In the genomic region with DNA sequence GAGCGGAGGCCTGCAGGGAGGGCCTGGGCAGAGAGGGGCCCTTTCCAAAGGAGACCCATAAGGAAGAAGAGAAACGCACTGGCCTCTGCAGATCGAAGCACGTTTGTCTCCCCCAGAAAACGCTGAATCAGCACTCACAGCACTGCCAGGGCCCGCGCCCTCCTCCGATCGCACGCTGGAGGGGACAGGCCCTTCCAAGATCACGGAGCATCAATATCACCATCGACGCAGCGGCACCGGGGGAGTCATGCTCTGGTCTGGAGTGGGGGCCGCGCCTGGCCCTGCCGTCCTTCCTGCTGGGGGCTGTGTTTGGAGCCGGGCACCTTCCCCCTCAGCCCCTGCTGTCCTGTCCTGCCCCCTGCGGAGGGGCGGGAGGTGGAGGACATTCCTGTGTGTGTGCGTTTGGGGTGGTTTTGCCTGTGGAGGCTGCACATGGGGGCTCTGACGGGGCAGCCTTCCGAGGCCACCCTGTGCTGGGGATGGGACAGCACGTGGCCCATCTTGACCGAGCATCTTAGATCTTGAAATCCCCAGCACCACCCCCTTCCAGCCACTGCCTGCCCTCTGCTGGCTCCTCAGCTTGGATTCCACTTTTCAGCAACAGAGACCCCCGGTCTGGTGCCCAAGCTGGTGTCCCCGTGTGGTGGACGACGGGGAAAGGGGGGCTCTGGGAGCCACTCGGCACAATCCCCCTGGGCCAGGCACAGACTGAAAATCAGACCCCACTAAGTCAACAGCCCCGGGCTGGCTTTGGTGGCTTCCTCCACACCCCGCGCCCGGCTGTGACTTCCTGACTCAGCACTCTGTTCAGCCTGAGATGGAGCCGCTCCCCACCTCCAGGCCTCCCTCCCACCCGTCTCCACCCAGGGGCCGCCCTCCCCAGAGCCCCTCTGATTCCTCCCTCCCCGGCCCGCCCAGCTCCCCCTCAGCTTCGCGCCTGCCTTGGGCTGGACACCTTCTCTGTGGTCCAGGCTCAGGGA, we compare ENCODE assay signal across 8 cellular contexts. TPM values are rescaled to one million over a fixed set of nuclear protein-coding genes. Genes with fewer than 3 reads are reported as not detected.
DNase-seq lines count a peak whose midpoint lies in the region; ATAC-seq and TF ChIP-seq lines count a peak whose summit lies in the region.

No MANE protein-coding gene starts in this region.

- peak overlapping the region; percentile 70 for H2BK12ac ChIP-seq in trophoblast cell (ENCODE audit: low read length)

- CTCF ChIA-PET in BJ (lab: Yijun Ruan, JAX) = interaction anchor here (0.7 to 1.2 kb wide), 4 partner anchors 8 to 150 kb away, joined by 3 to 5 read pairs (median 4); a partner anchor contains a TSS
- CTCF ChIA-PET in activated CD4-positive, alpha-beta T cell treated with anti-CD3 and anti-CD28 coated beads, Interleukin-2, amount 10 ng/mL, durations not matched to agents 7 days and 5 days (lab: Charles Lee) = interaction anchor here (0.9 to 2.0 kb wide), 7 partner anchors 7 to 143 kb away, joined by 3 to 7 read pairs (median 4); a partner anchor contains a TSS

- H2AK5ac ChIP-seq in trophoblast cell (ENCODE audit: low read length) = peak overlapping the region; percentile 4

- H3K14ac ChIP-seq in trophoblast cell (ENCODE audit: low read length) = peak overlapping the region; percentile 74

- H3K27ac ChIP-seq in trophoblast cell (ENCODE audit: low read depth, low read length) = no peak overlapping the region

- peaks cover 1% of the 10 kb centered on the region for H3K79me2 ChIP-seq in trophoblast cell (ENCODE audit: control insufficient read depth, insufficient read depth, low read length, poor library complexity)

- H3K4me3 ChIP-seq in BJ (ENCODE audit: low read depth, low read length) (peak overlapping the region; percentile 16; the same call in 1 of the 2 replicates), trophoblast cell (ENCODE audit: low read depth, low read length) (peak overlapping the region; percentile 1)

- no peak for DNase-seq in BJ (ENCODE audit: low read depth)
- peak; percentile 47 for DNase-seq in activated CD4-positive, alpha-beta T cell treated with anti-CD3 and anti-CD28 coated beads, Interleukin-2, amount 10 ng/mL, durations not matched to agents 7 days and 5 days
- no peak for DNase-seq in trophoblast cell
- DNase-seq in glutamatergic neuron = no peak
- no peak for DNase-seq in NCI-H226
- DNase-seq in NCI-H69 (lab: John Stamatoyannopoulos, UW) = no peak

- peak overlapping the region; percentile 62 for H3K4me2 ChIP-seq in trophoblast cell (ENCODE audit: low read length)

- peak overlapping the region; percentile 88 for H3K4me3 Mint-ChIP-seq in activated CD4-positive, alpha-beta T cell treated with anti-CD3 and anti-CD28 coated beads, Interleukin-2, amount 10 ng/mL, durations not matched to agents 7 days and 5 days
- no peak overlapping the region for H3K4me3 Mint-ChIP-seq in glutamatergic neuron (ENCODE audit: unreplicated experiment)

- H3K4me1 ChIP-seq in trophoblast cell (ENCODE audit: control insufficient read depth in 1 of 2, insufficient read depth in 2 of 2, low read length in 2 of 2) = peaks cover 22 to 23% of the 10 kb centered on the region in 2 experiments

- peak overlapping the region; percentile 0 for H3K4ac ChIP-seq in trophoblast cell (ENCODE audit: low read depth, low read length)

- H2BK120ac ChIP-seq in trophoblast cell (ENCODE audit: insufficient read depth, low read length, poor library complexity) = peak overlapping the region; percentile 79

- H3K79me1 ChIP-seq in trophoblast cell (ENCODE audit: low read length) = peaks cover 32% of the 10 kb centered on the region

- ATAC-seq in GM21786 (IDR thresholded peaks at IDR 0.05; ENCODE audit: unreplicated experiment) = peak; percentile 7
- peak; percentile 0 for ATAC-seq in esophagus mucosa

- H2AFZ ChIP-seq in trophoblast cell (ENCODE audit: insufficient read depth, low read length, poor library complexity) = no peak overlapping the region

- no peak overlapping the region for H3K9ac ChIP-seq in trophoblast cell (ENCODE audit: low read length)

- H3K18ac ChIP-seq in trophoblast cell (ENCODE audit: low read length) = peak overlapping the region; percentile 50

- H3K4me1 Mint-ChIP-seq in activated CD4-positive, alpha-beta T cell treated with anti-CD3 and anti-CD28 coated beads, Interleukin-2, amount 10 ng/mL, durations not matched to agents 7 days and 5 days = peaks cover 83% of the 10 kb centered on the region
- peaks cover 14% of the 10 kb centered on the region for H3K4me1 Mint-ChIP-seq in glutamatergic neuron (ENCODE audit: low read depth, unreplicated experiment)

- no CpG with 5 or more reads among the region's 42 CpGs for WGBS in trophoblast cell (ENCODE audit: extremely low coverage, insufficient coverage, insufficient read length)

- peaks cover 19% of the 10 kb centered on the region for H3K36me3 Mint-ChIP-seq in activated CD4-positive, alpha-beta T cell treated with anti-CD3 and anti-CD28 coated beads, Interleukin-2, amount 10 ng/mL, durations not matched to agents 7 days and 5 days (ENCODE audit: low read depth)
- H3K36me3 Mint-ChIP-seq in glutamatergic neuron (ENCODE audit: unreplicated experiment) = no peaks in the 10 kb centered on the region

- peak overlapping the region; percentile 97 for H3K27ac Mint-ChIP-seq in activated CD4-positive, alpha-beta T cell treated with anti-CD3 and anti-CD28 coated beads, Interleukin-2, amount 10 ng/mL, durations not matched to agents 7 days and 5 days
- H3K27ac Mint-ChIP-seq in glutamatergic neuron (ENCODE audit: unreplicated experiment) = no peak overlapping the region

- TF ChIP-seq CTCF in BJ (IDR thresholded peaks at IDR 0.05; ENCODE audit: insufficient read depth, low read depth, low read length) (peak; percentile 38), glutamatergic neuron (IDR thresholded peaks at IDR 0.05; ENCODE audit: partially characterized antibody, unreplicated experiment) (no peak)

- peak overlapping the region; percentile 83 for H4K91ac ChIP-seq in trophoblast cell (ENCODE audit: low read depth, low read length)

- POLR2A ChIA-PET in BJ (lab: Charles Lee) = no interaction called here
- POLR2A ChIA-PET in activated CD4-positive, alpha-beta T cell treated with anti-CD3 and anti-CD28 coated beads, Interleukin-2, amount 10 ng/mL, durations not matched to agents 7 days and 5 days (lab: Charles Lee) = interaction anchor here (0.9 to 1.0 kb wide), 2 partner anchors 8 to 14 kb away, joined by 3 to 6 read pairs; no protein-coding TSS in a partner anchor

- H3K27me3 Mint-ChIP-seq in activated CD4-positive, alpha-beta T cell treated with anti-CD3 and anti-CD28 coated beads, Interleukin-2, amount 10 ng/mL, durations not matched to agents 7 days and 5 days = no peaks in the 10 kb centered on the region
- H3K27me3 Mint-ChIP-seq in glutamatergic neuron (ENCODE audit: unreplicated experiment) = peaks cover 4% of the 10 kb centered on the region

- H3K23ac ChIP-seq in trophoblast cell (ENCODE audit: low read length) = no peak overlapping the region

- H3K36me3 ChIP-seq in BJ (ENCODE audit: control insufficient read depth, insufficient read depth, low read length) (peaks cover 5% of the 10 kb centered on the region; the same call in 1 of the 2 replicates), trophoblast cell (ENCODE audit: control insufficient read depth in 1 of 2, insufficient read depth in 2 of 2, low read length in 2 of 2) (peaks cover 5 to 8% of the 10 kb centered on the region in 2 experiments)

- H4K12ac ChIP-seq in trophoblast cell (ENCODE audit: low read depth, low read length) = no peak overlapping the region

- peak overlapping the region; percentile 66 for H4K8ac ChIP-seq in trophoblast cell (ENCODE audit: low read depth, low read length)

- no peaks in the 10 kb centered on the region for H3K9me3 Mint-ChIP-seq in activated CD4-positive, alpha-beta T cell treated with anti-CD3 and anti-CD28 coated beads, Interleukin-2, amount 10 ng/mL, durations not matched to agents 7 days and 5 days
- H3K9me3 Mint-ChIP-seq in glutamatergic neuron (ENCODE audit: unreplicated experiment) = no peaks in the 10 kb centered on the region

- no peaks in the 10 kb centered on the region for H3K27me3 ChIP-seq in BJ (ENCODE audit: control insufficient read depth, insufficient read depth, low read length)
- no peaks in the 10 kb centered on the region for H3K27me3 ChIP-seq in trophoblast cell (ENCODE audit: insufficient read depth, low read length)

- peak overlapping the region; percentile 35 for H2BK5ac ChIP-seq in trophoblast cell (ENCODE audit: low read depth, low read length, poor library complexity)

- H3K9me3 ChIP-seq in trophoblast cell (ENCODE audit: insufficient read depth, low read depth, low read length) = no peaks in the 10 kb centered on the region

RNA-seq across cellular contexts. Expression of a gene that starts 8.3 kb away (rescaled TPM):
- polyA plus RNA-seq in BJ (2011; rRNA removed) = 12.3 and 20.7 TPM in 2 replicates
- 12.5 and 15.2 TPM in 2 replicates for polyA minus RNA-seq in BJ (2011; rRNA and poly(A)+ RNA removed)
- total RNA-seq in activated CD4-positive, alpha-beta T cell treated with anti-CD3 and anti-CD28 coated beads, Interleukin-2, amount 10 ng/mL, durations not matched to agents 7 days and 5 days = 10 to 100 TPM; 50.2 to 56.4 TPM
- total RNA-seq in esophagus mucosa (32.6 TPM), glutamatergic neuron (ENCODE audit: unreplicated experiment) (16.0 TPM)
- polyA plus RNA-seq in trophoblast cell (2013) = 18.2 and 18.3 TPM in 2 replicates

RNA-seq across cellular contexts. Expression of a gene that starts 15.3 kb away (rescaled TPM):
- 14.7 and 19.2 TPM in 2 replicates for polyA plus RNA-seq in BJ (2011; rRNA removed)
- polyA minus RNA-seq in BJ (2011; rRNA and poly(A)+ RNA removed) = 24.7 and 26.4 TPM in 2 replicates
- total RNA-seq in activated CD4-positive, alpha-beta T cell treated with anti-CD3 and anti-CD28 coated beads, Interleukin-2, amount 10 ng/mL, durations not matched to agents 7 days and 5 days = 1 to 10 TPM; 4.1 to 4.4 TPM
- total RNA-seq in esophagus mucosa (7.0 TPM), glutamatergic neuron (ENCODE audit: unreplicated experiment) (3.9 TPM)
- 13.9 and 14.5 TPM in 2 replicates for polyA plus RNA-seq in trophoblast cell (2013)
